ENCODE assay signal across 13 cellular contexts in genomic region chr7:143499246-143499645, GRCh38. TPM values are rescaled to one million over a fixed set of nuclear protein-coding genes. Genes with fewer than 3 reads are reported as not detected.
DNase-seq lines count a peak whose midpoint lies in the region; ATAC-seq, FAIRE-seq and TF ChIP-seq lines count a peak whose summit lies in the region.
"Had no signal": no experiment of that assay in that cellular context is flagged by ENCODE, and none has a peak within 500 bp of the region (broad histone marks: within the 10 kb centered on the region; RNA-seq: fewer than 3 reads in every experiment).

No MANE protein-coding gene starts in this region.

- no peak overlapping the region for H3K4me2 ChIP-seq in HepG2 (ENCODE audit: low read depth, low read length)

- no peaks in the 10 kb centered on the region for H3K27me3 ChIP-seq in liver (ENCODE audit: control insufficient read depth in 4 of 4, insufficient read depth in 4 of 4, low read length in 3 of 4)
- no peaks in the 10 kb centered on the region for H3K27me3 ChIP-seq in HepG2 (ENCODE audit: control insufficient read depth in 1 of 2, insufficient read depth in 2 of 2, low read length in 2 of 2)
- no peaks in the 10 kb centered on the region for H3K27me3 ChIP-seq in gastroesophageal sphincter

- in situ Hi-C loops in HepG2 (cut with HindIII; ENCODE audit: extremely low pct_ligation_motif_present, low pct_unique_long_range_greater_than_20kb): no loop called here

- H3K9ac ChIP-seq in liver (ENCODE audit: low read depth in 1 of 2, low read length in 2 of 2): no peak overlapping the region
- H3K9ac ChIP-seq in HepG2 (ENCODE audit: insufficient read depth, low read depth, low read length): no peak overlapping the region

- CTCF ChIA-PET in HepG2 (lab: Yijun Ruan, JAX; ENCODE audit: low intra/inter-chr PET ratio, low total read pairs): no interaction called here

- TF ChIP-seq CTCF in liver (IDR thresholded peaks at IDR 0.05; ENCODE audit: low read depth, low read length, missing input control): no peak
- no peak for TF ChIP-seq CTCF in HepG2 (CRISPR knock-in tag; IDR thresholded peaks at IDR 0.05)
- no peak for TF ChIP-seq CTCF in gastroesophageal sphincter (IDR thresholded peaks at IDR 0.05)

- no peaks in the 10 kb centered on the region for H3K79me2 ChIP-seq in HepG2 (ENCODE audit: insufficient read depth, low read length)

- DNase-seq in HepG2 (ENCODE audit: low spot score) (no peak), myocyte (ENCODE audit: low read depth) (peak; percentile 28), HUDEP-2 (lab: John Stamatoyannopoulos, UW; ENCODE audit: unreplicated experiment in 76 of 76) (no peak), NCI-H2081 treated with DMSO at 0.1 percent for 48 hours (lab: John Stamatoyannopoulos, UW) (no peak)
- DNase-seq in NK-92 treated with Interleukin-12 subunit alpha and Interleukin-12 subunit beta, amount 100 ng/mL, for 24 hours (lab: John Stamatoyannopoulos, UW): no peak
- DNase-seq: 8988T; activated naive CD4-positive, alpha-beta T cell; Calu3 had no signal

- H4K20me1 ChIP-seq in HepG2 (ENCODE audit: insufficient read depth, low read length): no peaks in the 10 kb centered on the region

- no peak for TF ChIP-seq RAD21 in liver (IDR thresholded peaks at IDR 0.05)
- TF ChIP-seq RAD21 in HepG2 (CRISPR knock-in tag; IDR thresholded peaks at IDR 0.05): no peak

- no peaks in the 10 kb centered on the region for H3K36me3 ChIP-seq in liver (ENCODE audit: control insufficient read depth in 4 of 4, insufficient read depth in 3 of 4, low read depth in 1 of 4, low read length in 3 of 4)
- H3K36me3 ChIP-seq in HepG2 (replicated peaks in 1 of 2; ENCODE audit: control insufficient read depth in 1 of 2, insufficient read depth in 2 of 2, low read length in 2 of 2): no peaks in the 10 kb centered on the region
- H3K36me3 ChIP-seq in gastroesophageal sphincter: no peaks in the 10 kb centered on the region

- FAIRE-seq in HepG2 (lab: Jason Lieb, UNC): no peak
- FAIRE-seq: colon had no signal

- no peaks in the 10 kb centered on the region for H3K9me3 ChIP-seq in liver (ENCODE audit: control insufficient read depth in 4 of 4, low read length in 3 of 4)
- H3K9me3 ChIP-seq in HepG2 (ENCODE audit: low read length): no peaks in the 10 kb centered on the region
- no peaks in the 10 kb centered on the region for H3K9me3 ChIP-seq in gastroesophageal sphincter

- ATAC-seq in HepG2 (no peak), gastroesophageal sphincter (peak; percentile 57), HG03280 (IDR thresholded peaks at IDR 0.05; ENCODE audit: unreplicated experiment) (no peak)

- H3K4me3 ChIP-seq in liver (ENCODE audit: low read depth in 1 of 3, low read length in 3 of 3): no peak overlapping the region
- H3K4me3 ChIP-seq in HepG2 (replicated peaks in 1 of 3; ENCODE audit: insufficient read depth in 1 of 3, low read depth in 2 of 3, low read length in 3 of 3): no peak overlapping the region
- no peak overlapping the region for H3K4me3 ChIP-seq in gastroesophageal sphincter

- intact Hi-C loops in HepG2 (cut with micrococcal nuclease; ENCODE audit: unreplicated experiment): no loop called here

- no peak overlapping the region for H2AFZ ChIP-seq in HepG2 (ENCODE audit: low read length)

- TF ChIP-seq EP300 in HepG2 (IDR thresholded peaks at IDR 0.05; ENCODE audit: low read depth in 2 of 2, low read length in 2 of 2) (no peak), HepG2 (CRISPR knock-in tag; IDR thresholded peaks at IDR 0.05; ENCODE audit: borderline replicate concordance) (no peak), gastroesophageal sphincter (IDR thresholded peaks at IDR 0.05) (no peak)

- 43% methylated on average over 2 of the region's 2 CpGs for WGBS in liver
- 3% methylated on average over 2 of the region's 2 CpGs for WGBS in HepG2 (ENCODE audit: low lambda C conversion rate)
- 17 to 19% methylated on average over 2 of the region's 2 CpGs for WGBS in gastroesophageal sphincter (ENCODE audit: low coverage in 1 of 2), 2 donors

- TF ChIP-seq POLR2A in HepG2 (IDR thresholded peaks at IDR 0.05; ENCODE audit: insufficient read depth in 1 of 2, low read depth in 2 of 2, low read length in 2 of 2) (no peak), gastroesophageal sphincter (IDR thresholded peaks at IDR 0.05) (no peak)

- POLR2A ChIA-PET in HepG2 (lab: Yijun Ruan, JAX): no interaction called here

- BruUV-seq in HepG2 (replicated peaks; lab: Mats Ljungman, UMichigan): no TSS peak

- H3K4me1 ChIP-seq in liver (ENCODE audit: control insufficient read depth in 4 of 4, insufficient read depth in 4 of 4, low read length in 3 of 4) (no peaks in the 10 kb centered on the region), HepG2 (ENCODE audit: insufficient read depth, low read length) (no peaks in the 10 kb centered on the region), gastroesophageal sphincter (peaks cover 0 to 3% (median 0%) of the 10 kb centered on the region in 3 donors)

- H3K27ac ChIP-seq in liver (ENCODE audit: low read depth in 1 of 2, low read length in 2 of 2) (peak overlapping the region; percentile 22 to 66), HepG2 (ENCODE audit: extremely low read length, insufficient read depth, low read length) (no peak overlapping the region), gastroesophageal sphincter (peak overlapping the region in 3 of 4 donors; percentile 42 to 71 (median 67))

TF ChIP-seq in liver, 16 proteins besides CTCF, POLR2A, EP300 and RAD21:
- TF ChIP-seq FOXA1 (IDR thresholded peaks at IDR 0.05) (no peak), SP1 (IDR thresholded peaks at IDR 0.05) (peak; percentile 18), NR2F2 (IDR thresholded peaks at IDR 0.05) (peak; percentile 32)
TF ChIP-seq in liver: peak in this region for 2.

TF ChIP-seq in HepG2, 621 proteins besides CTCF, POLR2A, EP300 and RAD21 (continues in another document):
- no peak for TF ChIP-seq ZC3H13 (CRISPR knock-in tag; IDR thresholded peaks at IDR 0.05)

RNA-seq across cellular contexts. Expression of gene TAS2R41, which starts 21.6 kb away (rescaled TPM):
- total RNA-seq in liver (under 1 TPM in 1 of 2 donors, not detected in 1; 0.25 TPM), HepG2 (2016; rRNA removed; fragmentation: Illumina TruSeq; extraction: Trizol) (not detected in 2 replicates), gastroesophageal sphincter (not detected), myocyte (not detected in 2 replicates)
- polyA plus RNA-seq in liver (not detected), HepG2 (2011; rRNA removed) (not detected in 2 replicates)
- total RNA-seq in HepG2 (2016; cell fraction: cytosol; rRNA removed; fragmentation: Illumina TruSeq; extraction: Trizol; ENCODE audit: low read depth): not detected in 2 replicates
- total RNA-seq in HepG2 (2016; cell fraction: insoluble cytoplasmic fraction; rRNA removed; fragmentation: Illumina TruSeq; extraction: Trizol): not detected in 2 replicates
- total RNA-seq in HepG2 (2016; cell fraction: membrane; rRNA removed; fragmentation: Illumina TruSeq; extraction: Trizol): not detected in 2 replicates
- not detected in 2 replicates for total RNA-seq in HepG2 (2016; cell fraction: nucleus; rRNA removed; fragmentation: Illumina TruSeq; extraction: Trizol)
- not detected in 2 replicates for polyA plus RNA-seq in HepG2 (2011; cell fraction: cytosol; rRNA removed)
- polyA plus RNA-seq in HepG2 (2011; cell fraction: nucleus; rRNA removed): not detected in 2 replicates
- not detected in 2 replicates for polyA plus RNA-seq in HepG2 (2012)
- polyA plus RNA-seq in HepG2 (2016; cell fraction: cytosol; fragmentation: Illumina TruSeq; extraction: Trizol; ENCODE audit: low read depth): not detected in 2 replicates
- not detected in 2 replicates for polyA plus RNA-seq in HepG2 (2016; cell fraction: insoluble cytoplasmic fraction; fragmentation: Illumina TruSeq; extraction: Trizol; ENCODE audit: low read depth)
- not detected in 2 replicates for polyA plus RNA-seq in HepG2 (2016; cell fraction: membrane; fragmentation: Illumina TruSeq; extraction: Trizol; ENCODE audit: low read depth)
- not detected in 2 replicates for polyA plus RNA-seq in HepG2 (2016; cell fraction: nucleus; fragmentation: Illumina TruSeq; extraction: Trizol; ENCODE audit: insufficient read depth, low read depth)
- polyA minus RNA-seq in HepG2 (2011; rRNA and poly(A)+ RNA removed; ENCODE audit: low replicate concordance): not detected in 2 replicates
- polyA minus RNA-seq in HepG2 (2011; cell fraction: cytosol; rRNA and poly(A)+ RNA removed): not detected in 2 replicates
- not detected in 2 replicates for polyA minus RNA-seq in HepG2 (2011; cell fraction: nucleus; rRNA and poly(A)+ RNA removed)
- polyA plus RNA-seq in myocyte (2012): not detected
- total RNA-seq: Calu3, subcutaneous adipose tissue had no signal

RNA-seq across cellular contexts. Expression of gene TAS2R60, which starts 56.0 kb away (rescaled TPM):
- total RNA-seq in liver (under 1 TPM in 1 of 2 donors, not detected in 1; 0.50 TPM), HepG2 (2016; rRNA removed; fragmentation: Illumina TruSeq; extraction: Trizol) (not detected in 2 replicates), gastroesophageal sphincter (under 1 TPM in 1 of 4 donors, not detected in 3; 0.40 TPM), myocyte (not detected in 2 replicates)
- polyA plus RNA-seq in liver (not detected), HepG2 (2011; rRNA removed) (not detected in 2 replicates)
- not detected in 2 replicates for total RNA-seq in HepG2 (2016; cell fraction: cytosol; rRNA removed; fragmentation: Illumina TruSeq; extraction: Trizol; ENCODE audit: low read depth)
- not detected in 2 replicates for total RNA-seq in HepG2 (2016; cell fraction: insoluble cytoplasmic fraction; rRNA removed; fragmentation: Illumina TruSeq; extraction: Trizol)
- not detected in 2 replicates for total RNA-seq in HepG2 (2016; cell fraction: membrane; rRNA removed; fragmentation: Illumina TruSeq; extraction: Trizol)
- not detected in 2 replicates for total RNA-seq in HepG2 (2016; cell fraction: nucleus; rRNA removed; fragmentation: Illumina TruSeq; extraction: Trizol)
- polyA plus RNA-seq in HepG2 (2011; cell fraction: cytosol; rRNA removed): not detected in 2 replicates
- polyA plus RNA-seq in HepG2 (2011; cell fraction: nucleus; rRNA removed): not detected in 2 replicates
- not detected in 2 replicates for polyA plus RNA-seq in HepG2 (2012)
- not detected in 2 replicates for polyA plus RNA-seq in HepG2 (2016; cell fraction: cytosol; fragmentation: Illumina TruSeq; extraction: Trizol; ENCODE audit: low read depth)
- not detected in 2 replicates for polyA plus RNA-seq in HepG2 (2016; cell fraction: insoluble cytoplasmic fraction; fragmentation: Illumina TruSeq; extraction: Trizol; ENCODE audit: low read depth)
- polyA plus RNA-seq in HepG2 (2016; cell fraction: membrane; fragmentation: Illumina TruSeq; extraction: Trizol; ENCODE audit: low read depth): not detected in 2 replicates
- polyA plus RNA-seq in HepG2 (2016; cell fraction: nucleus; fragmentation: Illumina TruSeq; extraction: Trizol; ENCODE audit: insufficient read depth, low read depth): not detected in 2 replicates
- polyA minus RNA-seq in HepG2 (2011; rRNA and poly(A)+ RNA removed; ENCODE audit: low replicate concordance): not detected in 2 replicates
- polyA minus RNA-seq in HepG2 (2011; cell fraction: cytosol; rRNA and poly(A)+ RNA removed): not detected in 2 replicates
- not detected in 2 replicates for polyA minus RNA-seq in HepG2 (2011; cell fraction: nucleus; rRNA and poly(A)+ RNA removed)
- polyA plus RNA-seq in myocyte (2012): not detected
- total RNA-seq: Calu3 had no signal
